8 cellular contexts compared by ENCODE assay signal in the genomic region with DNA sequence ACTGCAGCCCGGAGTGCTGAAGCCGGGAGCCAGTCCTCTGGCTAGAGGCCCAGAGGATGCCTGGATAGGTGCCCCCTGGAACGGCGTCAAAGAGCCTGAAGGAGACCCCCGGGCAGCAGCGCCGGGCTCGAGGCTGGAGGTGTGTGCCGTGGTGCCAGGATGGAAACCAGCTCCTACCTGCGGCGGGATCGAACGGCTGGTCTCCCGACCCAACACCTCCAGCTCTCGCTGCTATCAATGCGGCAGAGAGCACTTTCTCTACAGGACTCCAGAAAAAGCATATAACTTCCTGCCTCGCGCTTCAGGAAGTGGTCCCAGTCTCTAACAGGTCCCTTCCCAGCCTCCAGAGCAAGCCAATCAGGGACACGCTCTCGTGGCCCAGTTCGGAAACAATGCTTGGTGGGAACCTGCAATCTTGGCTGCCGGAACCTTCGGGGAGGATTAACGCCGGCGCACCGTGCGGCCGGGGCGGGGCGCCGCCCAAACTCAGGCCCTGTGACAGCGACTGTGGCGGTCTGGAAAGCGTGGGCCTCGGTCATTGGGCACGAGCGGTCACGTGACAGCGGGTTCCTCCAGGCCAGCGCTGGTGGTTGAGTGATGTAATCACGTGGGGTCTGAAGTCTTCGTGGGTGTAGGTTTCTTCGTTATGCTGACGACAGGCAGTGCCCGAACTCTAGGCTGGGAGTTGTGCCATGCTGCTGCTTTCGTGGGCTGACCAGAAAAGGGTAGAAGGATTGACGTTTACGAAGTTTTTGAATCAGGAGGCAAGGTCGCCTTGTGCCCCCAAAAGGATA. TPM values are rescaled to one million over a fixed set of nuclear protein-coding genes. Genes with fewer than 3 reads are reported as not detected.
DNase-seq lines count a peak whose midpoint lies in the region; ATAC-seq and TF ChIP-seq lines count a peak whose summit lies in the region.

A gene (minus strand): TSS at position 281 of the 794 bp plus-strand sequence. CDS start 430 bp downstream, outside the sequence.

- H3K4me1 ChIP-seq in ACC112 (ENCODE audit: control insufficient read depth, insufficient read depth, low read length, unreplicated experiment) (no peaks in the 10 kb centered on the region), breast epithelium (peaks cover 0 to 21% of the 10 kb centered on the region in 2 donors), iPS-18a (ENCODE audit: control insufficient read depth, low read depth, low read length) (peaks cover 10% of the 10 kb centered on the region), skeletal muscle satellite cell (ENCODE audit: control insufficient read depth, insufficient read depth, low read length) (peaks cover 16% of the 10 kb centered on the region)

- ATAC-seq in GM18870 (IDR thresholded peaks at IDR 0.05; ENCODE audit: unreplicated experiment) (peak; percentile 95), HG03135 (IDR thresholded peaks at IDR 0.05; ENCODE audit: unreplicated experiment) (peak; percentile 93)

- peak within 1 kb of the TSS; percentile 91 for H2AFZ ChIP-seq in ACC112 (ENCODE audit: low read length, unreplicated experiment)

- no peak for TF ChIP-seq CTCF in VCaP (conservative IDR thresholded peaks at IDR 0.05)
- TF ChIP-seq CTCF in breast epithelium (IDR thresholded peaks at IDR 0.05) = peak in 1 of 3 donors; percentile 4

- H3K27ac ChIP-seq in ACC112 (ENCODE audit: low read depth, low read length) (peak within 1 kb of the TSS; percentile 91), VCaP (peak within 1 kb of the TSS; percentile 80), breast epithelium (peak within 1 kb of the TSS; percentile 98), iPS-18a (ENCODE audit: low read length) (peak within 1 kb of the TSS; percentile 80)

- DNase-seq in NCI-H2196 treated with DMSO at 0.1 percent for 48 hours (lab: John Stamatoyannopoulos, UW; ENCODE audit: unreplicated experiment) (peak; percentile 100), breast epithelium (ENCODE audit: low spot score in 2 of 2) (peak; percentile 99)

- H3K36me3 ChIP-seq in ACC112 (ENCODE audit: insufficient read depth, low read length) (no peaks in the 10 kb centered on the region), breast epithelium (no peaks in the 10 kb centered on the region), iPS-18a (ENCODE audit: control insufficient read depth, low read depth, low read length) (no peaks in the 10 kb centered on the region), skeletal muscle satellite cell (ENCODE audit: insufficient read depth, low read length) (peaks cover 3% of the 10 kb centered on the region)

- intact Hi-C loops in breast epithelium (cut with DNase I; ENCODE audit: low total_unique reads) = no loop called here

- H3K27me3 ChIP-seq in ACC112 (ENCODE audit: insufficient read depth, low read length) (no peaks in the 10 kb centered on the region), breast epithelium (no peaks in the 10 kb centered on the region), iPS-18a (ENCODE audit: control insufficient read depth, insufficient read depth, low read length) (no peaks in the 10 kb centered on the region), skeletal muscle satellite cell (ENCODE audit: control insufficient read depth, insufficient read depth, low read length) (no peaks in the 10 kb centered on the region)

- H3K79me2 ChIP-seq in ACC112 (ENCODE audit: control insufficient read depth, insufficient read depth, low read length, unreplicated experiment) = peaks cover 44% of the 10 kb centered on the region

- H3K4me3 ChIP-seq in ACC112 (ENCODE audit: low read depth, low read length) (peak within 1 kb of the TSS; percentile 96), breast epithelium (peak within 1 kb of the TSS; percentile 87 to 99 (median 98)), iPS-18a (ENCODE audit: low read length) (peak within 1 kb of the TSS; percentile 87), skeletal muscle satellite cell (ENCODE audit: low read length) (peak within 1 kb of the TSS; percentile 87)

- peak within 1 kb of the TSS; percentile 99 for H3K4me2 ChIP-seq in skeletal muscle satellite cell (ENCODE audit: low read length)

- H3K9ac ChIP-seq in iPS-18a (ENCODE audit: low read length) = peak within 1 kb of the TSS; percentile 73
- peak within 1 kb of the TSS; percentile 96 for H3K9ac ChIP-seq in skeletal muscle satellite cell (ENCODE audit: low read depth, low read length)

- no peaks in the 10 kb centered on the region for H3K9me3 ChIP-seq in breast epithelium
- no peaks in the 10 kb centered on the region for H3K9me3 ChIP-seq in iPS-18a (ENCODE audit: control insufficient read depth, low read depth, low read length)
- H3K9me3 ChIP-seq in skeletal muscle satellite cell (replicated peaks; ENCODE audit: low read length) = no peaks in the 10 kb centered on the region

- TF ChIP-seq POLR2A in breast epithelium (IDR thresholded peaks at IDR 0.05) = peak; percentile 37

RNA-seq across cellular contexts. Expression of the gene that starts here (rescaled TPM):
- 10 to 100 TPM; 23.0 to 37.3 (median 33.8) TPM for total RNA-seq in breast epithelium
- total RNA-seq in skeletal muscle satellite cell (2012; rRNA removed) = 43.0 and 45.6 TPM in 2 replicates

Comparison
In these comparisons a context has a peak if more than half of its experiments do, and no peak if none do; other contexts are left out.
1. Peak in every context shown above with its lines: DNase-seq, ATAC-seq, H3K4me3 ChIP-seq and H3K27ac ChIP-seq.